ENCODE assay signal across 23 cellular contexts in the genomic region with DNA sequence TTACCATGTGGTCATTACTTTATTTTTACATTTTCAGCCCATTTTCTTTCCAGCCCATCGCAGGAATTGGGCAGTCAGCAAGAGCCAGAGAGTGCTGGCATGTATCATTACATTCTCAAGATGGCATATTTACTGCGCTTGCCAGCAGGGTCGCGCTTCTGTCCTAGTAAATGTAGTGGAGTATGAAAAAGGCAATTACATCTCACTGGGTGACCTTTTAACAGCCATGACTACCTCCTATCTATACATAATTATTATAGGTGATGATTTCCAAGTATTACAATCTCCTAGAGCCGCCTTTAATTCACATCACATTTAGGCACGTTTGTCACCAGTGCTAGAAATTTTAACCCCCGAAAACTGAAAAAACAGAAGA.
"Had no signal": no experiment of that assay in that cellular context is flagged by ENCODE, and none has a peak within 500 bp of the region (broad histone marks: within the 10 kb centered on the region; RNA-seq: fewer than 3 reads in every experiment).

No MANE protein-coding gene starts in this region.

- H3K9me3 ChIP-seq: ascending aorta, breast epithelium, gastrocnemius medialis, heart left ventricle, left ventricle myocardium inferior, pancreas, right lobe of liver, stomach, testis, upper lobe of left lung had no signal

- H3K4me1 ChIP-seq: ascending aorta, breast epithelium, pancreas, right lobe of liver had no signal

- H3K36me3 Mint-ChIP-seq: stimulated activated effector memory CD8-positive, alpha-beta T cell treated with anti-CD3 and anti-CD28 coated beads, Interleukin-12 subunit alpha, Interleukin-12 subunit beta, amount 100 ng/mL, for 72 hours; T-cell had no signal

- H3K4me3 ChIP-seq: ascending aorta, breast epithelium, gastrocnemius medialis, heart left ventricle, left ventricle myocardium inferior, pancreas, right lobe of liver, smooth muscle cell, stomach, testis, upper lobe of left lung had no signal

- DNase-seq: activated CD4-positive, alpha-beta T cell treated with anti-CD3 and anti-CD28 coated beads, Interleukin-2, amount 10 ng/mL, durations not matched to agents 7 days and 5 days; activated CD8-positive, alpha-beta T cell treated with anti-CD3 and anti-CD28 coated beads, Interleukin-2, amount 10 ng/mL, durations not matched to agents 7 days and 5 days; activated naive CD4-positive, alpha-beta T cell treated with Interleukin-2 at 50 U/mL for 16 hours; activated T-cell treated with anti-CD3 and anti-CD28 coated beads, Interleukin-2, amount 50 U/mL, for 24 hours; cortex of kidney; gastrocnemius medialis; heart left ventricle; left ventricle myocardium inferior; mammary epithelial cell; pancreas; right lobe of liver; stimulated activated CD4-positive, alpha-beta T cell treated with anti-CD3 and anti-CD28 coated beads, Interleukin-4, amount 100 ng/mL, for 24 hours; T-cell; T-helper 9 cell; testis had no signal

- H3K27ac Mint-ChIP-seq: activated CD8-positive, alpha-beta T cell treated with anti-CD3 and anti-CD28 coated beads, Interleukin-2, amount 10 ng/mL, durations not matched to agents 7 days and 5 days; activated T-cell treated with anti-CD3 and anti-CD28 coated beads, Interleukin-2, amount 50 U/mL, for 24 hours; activated T-helper 2 cell treated with anti-CD3 and anti-CD28 coated beads, Interferon-gamma antibody, Interleukin-2, Interleukin-4, amounts not matched to agents 10 μg/mL and 5 μg/mL and 100 μg/mL, durations not matched to agents 14 hours and 24 hours and 36 hours; stimulated activated effector memory CD8-positive, alpha-beta T cell treated with anti-CD3 and anti-CD28 coated beads, Interleukin-12 subunit alpha, Interleukin-12 subunit beta, amount 100 ng/mL, for 72 hours had no signal

- H3K27me3 ChIP-seq: ascending aorta, right lobe of liver, upper lobe of left lung had no signal

- H3K9me3 Mint-ChIP-seq: activated CD4-positive, alpha-beta T cell treated with anti-CD3 and anti-CD28 coated beads, Interleukin-2, amount 10 ng/mL, durations not matched to agents 7 days and 5 days; activated T-cell treated with anti-CD3 and anti-CD28 coated beads, Interleukin-2, amount 50 U/mL, for 24 hours; activated T-helper 2 cell treated with anti-CD3 and anti-CD28 coated beads, Interferon-gamma antibody, Interleukin-2, Interleukin-4, amounts not matched to agents 10 μg/mL and 5 μg/mL and 100 μg/mL, durations not matched to agents 14 hours and 24 hours and 36 hours; neural crest cell; stimulated activated effector memory CD8-positive, alpha-beta T cell treated with anti-CD3 and anti-CD28 coated beads, Interleukin-12 subunit alpha, Interleukin-12 subunit beta, amount 100 ng/mL, for 72 hours; T-cell had no signal

- H3K36me3 ChIP-seq: ascending aorta, breast epithelium, gastrocnemius medialis, heart left ventricle, left ventricle myocardium inferior, pancreas, right lobe of liver, stomach, upper lobe of left lung had no signal

- H3K4me3 Mint-ChIP-seq: activated CD4-positive, alpha-beta T cell treated with anti-CD3 and anti-CD28 coated beads, Interleukin-2, amount 10 ng/mL, durations not matched to agents 7 days and 5 days; activated CD8-positive, alpha-beta T cell treated with anti-CD3 and anti-CD28 coated beads, Interleukin-2, amount 10 ng/mL, durations not matched to agents 7 days and 5 days; activated T-cell treated with anti-CD3 and anti-CD28 coated beads, Interleukin-2, amount 50 U/mL, for 24 hours; neural crest cell; stimulated activated effector memory CD8-positive, alpha-beta T cell treated with anti-CD3 and anti-CD28 coated beads, Interleukin-12 subunit alpha, Interleukin-12 subunit beta, amount 100 ng/mL, for 72 hours had no signal

- ATAC-seq: activated CD8-positive, alpha-beta T cell treated with anti-CD3 and anti-CD28 coated beads, Interleukin-2, amount 10 ng/mL, durations not matched to agents 7 days and 5 days; gastrocnemius medialis; heart left ventricle; stimulated activated effector memory CD8-positive, alpha-beta T cell treated with anti-CD3 and anti-CD28 coated beads, Interleukin-12 subunit alpha, Interleukin-12 subunit beta, amount 100 ng/mL, for 72 hours; T-cell had no signal

- H3K27ac ChIP-seq: ascending aorta, breast epithelium, gastrocnemius medialis, heart left ventricle, left ventricle myocardium inferior, pancreas, right lobe of liver, stomach, testis, upper lobe of left lung had no signal
